In the genomic region with DNA sequence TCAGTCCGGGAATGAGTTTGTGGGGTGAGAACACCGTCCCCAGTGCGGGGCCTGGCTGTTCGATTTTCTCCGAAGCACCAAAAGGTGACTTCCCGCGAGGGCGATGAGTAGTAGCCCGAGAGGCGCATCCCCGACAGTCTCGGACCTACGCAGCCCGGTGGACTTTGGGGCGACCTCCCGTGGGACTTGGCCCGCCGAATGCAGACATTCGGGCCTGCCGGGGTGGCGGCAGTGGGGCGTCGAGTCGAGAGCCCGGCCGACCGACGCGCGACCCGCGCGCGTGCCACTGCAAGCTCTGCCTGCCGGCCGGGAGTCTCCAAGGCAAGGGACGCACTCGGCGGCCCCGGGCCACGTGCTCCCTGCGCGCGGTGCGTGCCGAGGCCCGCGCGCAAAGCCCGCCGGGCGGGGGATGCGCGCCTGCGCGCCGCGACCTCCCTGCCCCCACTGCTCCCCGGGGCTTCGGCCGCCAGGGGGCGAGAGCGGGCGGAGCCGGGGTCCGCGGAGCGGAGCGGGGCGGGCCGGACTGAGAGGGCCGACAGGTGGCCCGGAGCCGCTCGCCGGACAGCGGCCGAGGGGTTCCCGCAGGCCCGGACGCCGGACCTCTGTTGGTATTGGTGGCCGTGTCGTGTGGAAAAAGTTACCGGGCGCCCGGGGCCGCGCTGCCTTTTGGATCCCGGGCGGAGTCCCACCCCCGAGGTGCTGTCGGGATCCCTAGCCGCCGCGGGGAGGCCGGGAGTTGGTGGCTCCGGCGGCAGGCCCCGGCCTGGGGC, we compare ENCODE assay signal across 8 cellular contexts. TPM values are rescaled to one million over a fixed set of nuclear protein-coding genes. Genes with fewer than 3 reads are reported as not detected.
DNase-seq lines count a peak whose midpoint lies in the region; ATAC-seq and TF ChIP-seq lines count a peak whose summit lies in the region.

No MANE protein-coding gene starts in this region.

- H3K36me3 ChIP-seq in ACC112 (ENCODE audit: insufficient read depth, low read length) (0 out of 2 replicates have a peak, but pooled peaks cover 8% of the 10 kb centered on the region), Peyer's patch (peaks cover 0 to 19% (median 0%) of the 10 kb centered on the region in 3 donors)

- H3K27me3 Mint-ChIP-seq in nephron (ENCODE audit: low read depth), result no peaks in the 10 kb centered on the region

- peak overlapping the region; percentile 60 to 94 (median 94) for H3K27ac Mint-ChIP-seq in nephron

- H3K4me1 ChIP-seq in ACC112 (ENCODE audit: control insufficient read depth, insufficient read depth, low read length, unreplicated experiment), result peaks cover 33% of the 10 kb centered on the region
- H3K4me1 ChIP-seq in Peyer's patch, result peaks cover 3 to 36% (median 17%) of the 10 kb centered on the region in 4 donors

- H3K9me3 ChIP-seq in Peyer's patch, result no peaks in the 10 kb centered on the region

- peaks cover 32% of the 10 kb centered on the region for H3K36me3 Mint-ChIP-seq in nephron (ENCODE audit: low read depth)

- H2AFZ ChIP-seq in ACC112 (ENCODE audit: low read length, unreplicated experiment), result no peak overlapping the region

- peaks cover 50% of the 10 kb centered on the region for H3K79me2 ChIP-seq in ACC112 (ENCODE audit: control insufficient read depth, insufficient read depth, low read length, unreplicated experiment)

- peak overlapping the region; percentile 73 for H3K27ac ChIP-seq in ACC112 (ENCODE audit: low read depth, low read length)
- peak overlapping the region; percentile 98 to 100 (median 100) for H3K27ac ChIP-seq in Peyer's patch

- peak overlapping the region; percentile 92 to 96 (median 95) for H3K4me3 Mint-ChIP-seq in nephron

- peak; percentile 80 to 93 (median 92) for DNase-seq in Peyer's patch
- DNase-seq in activated effector memory CD4-positive, alpha-beta T cell treated with Interleukin-2 at 50 U/mL for 16 hours, result peak; percentile 90
- DNase-seq in fibroblast of the aortic adventitia (ENCODE audit: low read depth), result peak; percentile 75
- DNase-seq in stimulated activated naive CD4-positive, alpha-beta T cell (lab: John Stamatoyannopoulos, UW), result peak; percentile 73 to 92 (median 82)

- peak; percentile 77 to 100 (median 98) for TF ChIP-seq CTCF in Peyer's patch (IDR thresholded peaks at IDR 0.05)
- TF ChIP-seq CTCF in fibroblast of the aortic adventitia (IDR thresholded peaks at IDR 0.05; ENCODE audit: insufficient read depth, low read length), result peak; percentile 69
- TF ChIP-seq CTCF in nephron (IDR thresholded peaks at IDR 0.05; ENCODE audit: unreplicated experiment in 3 of 3), result peak; percentile 79 to 87 (median 86)

- H3K4me3 ChIP-seq in ACC112 (ENCODE audit: low read depth, low read length), result peak overlapping the region; percentile 87
- H3K4me3 ChIP-seq in Peyer's patch, result peak overlapping the region; percentile 93 to 99 (median 98)
- peak overlapping the region; percentile 84 for H3K4me3 ChIP-seq in fibroblast of the aortic adventitia (ENCODE audit: low read depth, low read length)

- ATAC-seq in GM18505 (IDR thresholded peaks at IDR 0.05; ENCODE audit: unreplicated experiment) (peak; percentile 15), HG03571 (IDR thresholded peaks at IDR 0.05; ENCODE audit: unreplicated experiment) (peak; percentile 16)

- H3K4me1 Mint-ChIP-seq in nephron, result peaks cover 29% of the 10 kb centered on the region

- peak; percentile 90 for TF ChIP-seq POLR2A in GM18505 (IDR thresholded peaks at IDR 0.05; ENCODE audit: borderline replicate concordance, extremely low read depth, insufficient read depth, insufficient read length)
- TF ChIP-seq POLR2A in Peyer's patch (IDR thresholded peaks at IDR 0.05), result peak; percentile 55 to 65

- H3K27me3 ChIP-seq in ACC112 (ENCODE audit: insufficient read depth, low read length) (no peaks in the 10 kb centered on the region), Peyer's patch (no peaks in the 10 kb centered on the region)

- H3K9me3 Mint-ChIP-seq in nephron, result peaks cover 3% of the 10 kb centered on the region

RNA-seq across cellular contexts. Expression of a gene that starts 1.8 kb away (rescaled TPM):
- total RNA-seq in Peyer's patch, result 1,000 to 10,000 TPM in 1 of 4 donors, 100 to 1,000 TPM in 3; 316 to 1,049 (median 353) TPM
- total RNA-seq in fibroblast of the aortic adventitia (ENCODE audit: low replicate concordance), result 893 and 2,614 TPM in 2 replicates

Comparison
In these comparisons a context has a peak if more than half of its experiments do, and no peak if none do; other contexts are left out.
1. Peak in every context shown above with its lines: DNase-seq, ATAC-seq, H3K4me3 ChIP-seq and H3K27ac ChIP-seq.